Comparison of ENCODE assay signal across 3 cellular contexts in genomic region chr4:137448402-137448801, GRCh38.
A peak's percentile ranks its signal among the peaks of the same experiment; 100 is the strongest.
TF ChIP-seq lines count a peak whose summit lies in the region.

No MANE protein-coding gene starts in this region.

TF ChIP-seq in HepG2, 621 proteins besides CTCF, POLR2A, EP300 and RAD21:
- peak; percentile 55 to 72 for TF ChIP-seq MAFK (conservative IDR thresholded peaks at IDR 0.05 in 1 of 2, IDR thresholded peaks at IDR 0.05 in 1 of 2; ENCODE audit: low read length in 2 of 2)
- no peak for TF ChIP-seq ZBTB14 (CRISPR knock-in tag; IDR thresholded peaks at IDR 0.05)
- peak; percentile 43; the same call in 1 of the 2 replicates for TF ChIP-seq MAFF (IDR thresholded peaks at IDR 0.05; ENCODE audit: low read depth, low read length)
- TF ChIP-seq ZNF10 (CRISPR knock-in tag; IDR thresholded peaks at IDR 0.05; ENCODE audit: borderline replicate concordance, low read depth): no peak

TF ChIP-seq in K562, 482 proteins besides CTCF, POLR2A, EP300 and RAD21:
- no peak for TF ChIP-seq STAT6 (CRISPR knock-in tag; IDR thresholded peaks at IDR 0.05)
- no peak for TF ChIP-seq KDM2B (CRISPR knock-in tag; IDR thresholded peaks at IDR 0.05)
- peak; percentile 21; the same call in 1 of the 2 replicates for TF ChIP-seq C11orf30 (IDR thresholded peaks at IDR 0.05; ENCODE audit: low read depth)
- peak; percentile 48 for TF ChIP-seq ZNF316 (IDR thresholded peaks at IDR 0.05)

TF ChIP-seq in SK-N-SH, 30 proteins besides CTCF, POLR2A, EP300 and RAD21:
- TF ChIP-seq RCOR1 (IDR thresholded peaks at IDR 0.05; ENCODE audit: low read length) (no peak), GATA2 (CRISPR knock-in tag; IDR thresholded peaks at IDR 0.05) (no peak), FOSL2 (IDR thresholded peaks at IDR 0.05; ENCODE audit: borderline replicate concordance, low read depth) (no peak), FOXM1 (IDR thresholded peaks at IDR 0.05; ENCODE audit: low read depth) (no peak), SIN3A (IDR thresholded peaks at IDR 0.05; ENCODE audit: borderline replicate concordance, low read depth, low read length) (no peak), TAF1 (IDR thresholded peaks at IDR 0.05; ENCODE audit: borderline replicate concordance, low read depth, low read length) (no peak), EZH2phosphoT487 (IDR thresholded peaks at IDR 0.05; ENCODE audit: borderline replicate concordance, low read depth) (no peak), NRF1 (IDR thresholded peaks at IDR 0.05; ENCODE audit: low read depth, low read length) (no peak), POLR2AphosphoS5 (IDR thresholded peaks at IDR 0.05; ENCODE audit: low read depth, low read length) (no peak), RXRA (IDR thresholded peaks at IDR 0.05; ENCODE audit: borderline replicate concordance, low read depth) (no peak), ELF1 (IDR thresholded peaks at IDR 0.05) (no peak), REST (IDR thresholded peaks at IDR 0.05; ENCODE audit: low read depth, low read length) (no peak), JUND (IDR thresholded peaks at IDR 0.05) (no peak), NFIC (IDR thresholded peaks at IDR 0.05; ENCODE audit: borderline replicate concordance) (no peak), ZBTB33 (IDR thresholded peaks at IDR 0.05; ENCODE audit: borderline replicate concordance, low read depth) (no peak), FOXJ3 (CRISPR knock-in tag; IDR thresholded peaks at IDR 0.05) (no peak), GABPA (IDR thresholded peaks at IDR 0.05; ENCODE audit: low read depth) (no peak), USF2 (IDR thresholded peaks at IDR 0.05; ENCODE audit: borderline replicate concordance, low read depth, low read length) (no peak)
